In genomic region chr21:27275294-27275927, GRCh38 we compare ENCODE assay signal across 12 cellular contexts.
DNase-seq lines count a peak whose midpoint lies in the region; ATAC-seq and TF ChIP-seq lines count a peak whose summit lies in the region.
"Had no signal": no experiment of that assay in that cellular context is flagged by ENCODE, and none has a peak within 500 bp of the region (broad histone marks: within the 10 kb centered on the region; RNA-seq: fewer than 3 reads in every experiment).

No MANE protein-coding gene starts in this region.

- no peak for TF ChIP-seq CTCF in foreskin fibroblast (IDR thresholded peaks at IDR 0.05; ENCODE audit: low read depth, low read length)

- H3K36me3 Mint-ChIP-seq in activated T-helper 17 cell treated with anti-CD3 and anti-CD28 coated beads, Interleukin-2, amount 50 U/mL, for 72 hours (ENCODE audit: low read depth): no peaks in the 10 kb centered on the region
- H3K36me3 Mint-ChIP-seq: activated CD8-positive, alpha-beta memory T cell treated with anti-CD3 and anti-CD28 coated beads, Interleukin-2, amount 10 ng/mL, durations not matched to agents 7 days and 5 days had no signal

- no peak overlapping the region for H3K4me3 ChIP-seq in foreskin fibroblast (ENCODE audit: low read depth in 1 of 2, low read length in 2 of 2)
- H3K4me3 ChIP-seq: right lobe of liver had no signal

- peak; percentile 70 for DNase-seq in A172 (ENCODE audit: low spot score)
- peak; percentile 73 for DNase-seq in HS-5 (ENCODE audit: low read depth)
- peak; percentile 48 to 73 for DNase-seq in foreskin fibroblast
- DNase-seq in cortex of kidney (lab: John Stamatoyannopoulos, UW): no peak
- DNase-seq in NCI-H2196 (lab: John Stamatoyannopoulos, UW; ENCODE audit: unreplicated experiment): no peak
- DNase-seq: activated CD8-positive, alpha-beta memory T cell treated with anti-CD3 and anti-CD28 coated beads, Interleukin-2, amount 10 ng/mL, durations not matched to agents 7 days and 5 days; cerebellar nuclear complex; NCI-H146; right lobe of liver had no signal

- ATAC-seq in SK-N-SH treated with all-trans-retinoic acid at 6 μM for 48 hours: peak; percentile 92
- no peak for ATAC-seq in activated T-helper 17 cell treated with anti-CD3 and anti-CD28 coated beads, Interleukin-2, amount 50 U/mL, for 72 hours (replicated peaks)
- no peak for ATAC-seq in GM18867 (IDR thresholded peaks at IDR 0.05; ENCODE audit: unreplicated experiment)
- ATAC-seq: activated CD8-positive, alpha-beta memory T cell treated with anti-CD3 and anti-CD28 coated beads, Interleukin-2, amount 10 ng/mL, durations not matched to agents 7 days and 5 days; right lobe of liver had no signal

- H3K4me3 Mint-ChIP-seq in activated T-helper 17 cell treated with anti-CD3 and anti-CD28 coated beads, Interleukin-2, amount 50 U/mL, for 72 hours: no peak overlapping the region
- H3K4me3 Mint-ChIP-seq: activated CD8-positive, alpha-beta memory T cell treated with anti-CD3 and anti-CD28 coated beads, Interleukin-2, amount 10 ng/mL, durations not matched to agents 7 days and 5 days had no signal

- no peak overlapping the region for H3K27ac Mint-ChIP-seq in activated T-helper 17 cell treated with anti-CD3 and anti-CD28 coated beads, Interleukin-2, amount 50 U/mL, for 72 hours
- H3K27ac Mint-ChIP-seq: activated CD8-positive, alpha-beta memory T cell treated with anti-CD3 and anti-CD28 coated beads, Interleukin-2, amount 10 ng/mL, durations not matched to agents 7 days and 5 days had no signal

- no peaks in the 10 kb centered on the region for H3K4me1 Mint-ChIP-seq in activated T-helper 17 cell treated with anti-CD3 and anti-CD28 coated beads, Interleukin-2, amount 50 U/mL, for 72 hours
- H3K4me1 Mint-ChIP-seq: activated CD8-positive, alpha-beta memory T cell treated with anti-CD3 and anti-CD28 coated beads, Interleukin-2, amount 10 ng/mL, durations not matched to agents 7 days and 5 days had no signal

- no peaks in the 10 kb centered on the region for H3K27me3 Mint-ChIP-seq in activated T-helper 17 cell treated with anti-CD3 and anti-CD28 coated beads, Interleukin-2, amount 50 U/mL, for 72 hours
- H3K27me3 Mint-ChIP-seq: activated CD8-positive, alpha-beta memory T cell treated with anti-CD3 and anti-CD28 coated beads, Interleukin-2, amount 10 ng/mL, durations not matched to agents 7 days and 5 days had no signal

- H3K9me3 Mint-ChIP-seq in activated T-helper 17 cell treated with anti-CD3 and anti-CD28 coated beads, Interleukin-2, amount 50 U/mL, for 72 hours: no peaks in the 10 kb centered on the region

TF ChIP-seq in SK-N-SH treated with all-trans-retinoic acid at 6 μM for 48 hours, 23 proteins besides CTCF, POLR2A, EP300 and RAD21:
- TF ChIP-seq TOX (CRISPR knock-in tag; IDR thresholded peaks at IDR 0.05; ENCODE audit: borderline replicate concordance) (peak; percentile 39; the same call in 1 of the 2 replicates), BACH2 (CRISPR knock-in tag; IDR thresholded peaks at IDR 0.05; ENCODE audit: borderline replicate concordance) (no peak), ISL1 (CRISPR knock-in tag; IDR thresholded peaks at IDR 0.05) (peak; percentile 70)
TF ChIP-seq in SK-N-SH treated with all-trans-retinoic acid at 6 μM for 48 hours: peak in this region for 2.

Comparison
In these comparisons a context has a peak if more than half of its experiments do, and no peak if none do; other contexts are left out.
1. DNase-seq: peak in A172 (single experiment), HS-5 (single experiment) and foreskin fibroblast (2 of 2); none in cortex of kidney (single experiment) and NCI-H2196 (single experiment).